Comparison of ENCODE assay signal across 8 cellular contexts in the genomic region with DNA sequence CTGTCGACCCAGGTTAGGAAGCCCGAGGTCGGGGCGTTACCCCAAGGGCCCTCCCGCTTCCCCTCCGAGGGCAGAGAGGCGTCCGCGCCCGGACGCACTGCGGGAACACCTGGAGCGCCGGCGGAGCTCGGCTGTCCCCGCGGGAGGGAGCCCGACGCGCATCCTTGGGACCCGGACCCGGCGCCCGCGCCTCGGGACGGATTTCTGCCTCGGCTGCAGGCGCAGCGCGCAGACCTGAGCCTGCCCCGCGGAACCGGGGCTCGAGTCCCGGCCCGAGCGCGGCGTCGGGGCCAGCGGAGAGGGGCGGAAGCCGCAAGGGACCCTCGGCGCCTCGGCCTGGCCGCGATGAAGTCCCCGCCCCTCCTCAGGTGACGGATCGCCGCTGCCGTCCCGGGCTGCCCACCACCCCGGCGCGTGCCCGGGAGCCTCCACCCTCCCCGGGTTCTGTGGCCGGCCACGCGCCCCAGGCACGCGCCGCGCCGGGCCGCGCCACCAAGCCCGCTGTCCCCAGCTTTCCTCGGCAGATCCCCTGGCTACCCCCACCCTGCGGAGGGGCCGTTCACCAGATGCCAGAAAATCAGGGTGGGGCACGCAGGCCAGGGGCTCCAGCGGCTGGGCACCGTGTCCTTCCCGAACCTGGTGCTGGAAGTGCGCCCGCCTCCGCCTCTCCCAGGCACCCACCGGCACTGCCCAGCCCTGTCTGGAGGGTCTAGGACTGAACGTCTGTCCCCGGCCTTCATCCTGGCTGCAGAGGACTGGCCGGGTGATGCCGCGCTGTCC. TPM values are rescaled to one million over a fixed set of nuclear protein-coding genes. Genes with fewer than 3 reads are reported as not detected.
DNase-seq lines count a peak whose midpoint lies in the region; ATAC-seq and TF ChIP-seq lines count a peak whose summit lies in the region.

No MANE protein-coding gene starts in this region.

- no peak overlapping the region for H2AK5ac ChIP-seq in trophoblast cell (ENCODE audit: low read length)

- no peaks in the 10 kb centered on the region for H4K20me1 ChIP-seq in PC-3 (ENCODE audit: low read length)

- H2BK12ac ChIP-seq in trophoblast cell (ENCODE audit: low read length), result no peak overlapping the region

- H4K12ac ChIP-seq in trophoblast cell (ENCODE audit: low read depth, low read length), result no peak overlapping the region

- no peaks in the 10 kb centered on the region for H3K79me1 ChIP-seq in trophoblast cell (ENCODE audit: low read length)

- peaks cover 20% of the 10 kb centered on the region for H3K27me3 Mint-ChIP-seq in endodermal cell (ENCODE audit: insufficient read depth)

- H2BK120ac ChIP-seq in trophoblast cell (ENCODE audit: insufficient read depth, low read length, poor library complexity), result no peak overlapping the region

- H3K4me3 ChIP-seq in PC-3 (ENCODE audit: low read length) (0 out of 2 replicates have a peak overlapping the region, but pooled peaks have one; percentile 31), endodermal cell (ENCODE audit: low read length) (peak overlapping the region; percentile 85), trophoblast cell (ENCODE audit: low read depth, low read length) (peak overlapping the region; percentile 66)

- peak overlapping the region; percentile 84 for H3K4me3 Mint-ChIP-seq in endodermal cell

- no peak overlapping the region for H4K91ac ChIP-seq in trophoblast cell (ENCODE audit: low read depth, low read length)

- ATAC-seq in PC-3, result peak; percentile 34
- ATAC-seq in GM19328 (IDR thresholded peaks at IDR 0.05; ENCODE audit: unreplicated experiment), result no peak
- ATAC-seq in HG03039 (IDR thresholded peaks at IDR 0.05; ENCODE audit: unreplicated experiment), result no peak

- H3K4me1 Mint-ChIP-seq in endodermal cell, result peaks cover 21% of the 10 kb centered on the region

- H3K27ac ChIP-seq in PC-3 (ENCODE audit: low read length) (no peak overlapping the region), endodermal cell (ENCODE audit: low read depth, low read length) (no peak overlapping the region), trophoblast cell (ENCODE audit: low read depth, low read length) (no peak overlapping the region)

- H3K14ac ChIP-seq in trophoblast cell (ENCODE audit: low read length), result no peak overlapping the region

- no peak overlapping the region for H4K8ac ChIP-seq in trophoblast cell (ENCODE audit: low read depth, low read length)

- CTCF ChIA-PET in PC-3 (lab: Charles Lee), result no interaction called here

- H3K36me3 ChIP-seq in PC-3 (ENCODE audit: low read depth, low read length), result no peaks in the 10 kb centered on the region
- H3K36me3 ChIP-seq in endodermal cell (ENCODE audit: control insufficient read depth, insufficient read depth, low read length), result no peaks in the 10 kb centered on the region
- no peaks in the 10 kb centered on the region for H3K36me3 ChIP-seq in trophoblast cell (ENCODE audit: control insufficient read depth in 1 of 2, insufficient read depth in 2 of 2, low read length in 2 of 2)

- WGBS in endodermal cell (ENCODE audit: insufficient coverage in 1 of 2, insufficient read length in 1 of 2), 2 experiments, result 0% methylated on average over 37 to 88 of the region's 88 CpGs
- WGBS in trophoblast cell (ENCODE audit: extremely low coverage, insufficient coverage, insufficient read length), result no CpG with 5 or more reads among the region's 88 CpGs

- H2BK5ac ChIP-seq in trophoblast cell (ENCODE audit: low read depth, low read length, poor library complexity), result no peak overlapping the region

- peaks cover 4% of the 10 kb centered on the region; the same call in 1 of the 2 replicates for H3K4me1 ChIP-seq in PC-3 (ENCODE audit: insufficient read depth, low read length)
- no peaks in the 10 kb centered on the region for H3K4me1 ChIP-seq in endodermal cell (ENCODE audit: control insufficient read depth, insufficient read depth, low read length)
- peaks cover 5 to 15% of the 10 kb centered on the region in 2 experiments for H3K4me1 ChIP-seq in trophoblast cell (ENCODE audit: control insufficient read depth in 1 of 2, insufficient read depth in 2 of 2, low read length in 2 of 2)

- H3K9ac ChIP-seq in PC-3 (ENCODE audit: low read length), result no peak overlapping the region
- H3K9ac ChIP-seq in endodermal cell (ENCODE audit: extremely low read depth, low read length, poor library complexity, severe bottlenecking), result no peak overlapping the region
- no peak overlapping the region for H3K9ac ChIP-seq in trophoblast cell (ENCODE audit: low read length)

- H2AFZ ChIP-seq in PC-3 (ENCODE audit: low read length) (peak overlapping the region; percentile 48; the same call in 1 of the 2 replicates), trophoblast cell (ENCODE audit: insufficient read depth, low read length, poor library complexity) (no peak overlapping the region)

- no peaks in the 10 kb centered on the region for H3K79me2 ChIP-seq in PC-3 (ENCODE audit: low read length)
- H3K79me2 ChIP-seq in trophoblast cell (ENCODE audit: control insufficient read depth, insufficient read depth, low read length, poor library complexity), result no peaks in the 10 kb centered on the region

- no TSS peak for BruUV-seq in PC-3 (replicated peaks; lab: Mats Ljungman, UMichigan)

- H3K4ac ChIP-seq in trophoblast cell (ENCODE audit: low read depth, low read length), result no peak overlapping the region

- H3K18ac ChIP-seq in trophoblast cell (ENCODE audit: low read length), result no peak overlapping the region

- H3F3A ChIP-seq in PC-3 (ENCODE audit: low read length, unreplicated experiment), result no peaks in the 10 kb centered on the region

- peaks cover 86% of the 10 kb centered on the region for H3K27me3 ChIP-seq in PC-3 (ENCODE audit: low read length)
- H3K27me3 ChIP-seq in endodermal cell (ENCODE audit: control insufficient read depth, insufficient read depth, low read length, poor library complexity, severe bottlenecking), result peaks cover 62% of the 10 kb centered on the region
- peaks cover 36% of the 10 kb centered on the region for H3K27me3 ChIP-seq in trophoblast cell (ENCODE audit: insufficient read depth, low read length)

- H3K9me3 ChIP-seq in PC-3 (ENCODE audit: low read length) (no peaks in the 10 kb centered on the region), endodermal cell (ENCODE audit: control insufficient read depth, low read length) (peaks cover 6% of the 10 kb centered on the region), trophoblast cell (ENCODE audit: insufficient read depth, low read depth, low read length) (peaks cover 9% of the 10 kb centered on the region)

- H3K27ac Mint-ChIP-seq in endodermal cell, result no peak overlapping the region

- H3K9me2 ChIP-seq in PC-3 (replicated peaks; ENCODE audit: low read length), result no peaks in the 10 kb centered on the region

- H3K36me3 Mint-ChIP-seq in endodermal cell (ENCODE audit: low read depth), result no peaks in the 10 kb centered on the region

- H3K9me3 Mint-ChIP-seq in endodermal cell, result no peaks in the 10 kb centered on the region

- intact Hi-C loops in PC-3 (cut with micrococcal nuclease), result no loop called here

- no peak overlapping the region for H3K4me2 ChIP-seq in PC-3 (ENCODE audit: low read length)
- peak overlapping the region; percentile 74 for H3K4me2 ChIP-seq in trophoblast cell (ENCODE audit: low read length)

- no peak overlapping the region for H3K23ac ChIP-seq in trophoblast cell (ENCODE audit: low read length)

- peak; percentile 67 for DNase-seq in activated effector memory CD4-positive, alpha-beta T cell treated with anti-CD3 and anti-CD28 coated beads, Interleukin-2, amount 50 U/mL, for 16 hours
- no peak for DNase-seq in activated effector memory CD4-positive, alpha-beta T cell treated with Interleukin-2 at 50 U/mL for 16 hours
- DNase-seq in PC-3 (no peak), endodermal cell (peak; percentile 84), trophoblast cell (peak in 1 of 2 donors; percentile 26), T1000 (lab: John Stamatoyannopoulos, UW) (no peak)

- POLR2A ChIA-PET in PC-3 (lab: Charles Lee; ENCODE audit: unreplicated experiment), result no interaction called here

- TF ChIP-seq CTCF in PC-3 (conservative IDR thresholded peaks at IDR 0.05; ENCODE audit: low read depth, low read length) (no peak), endodermal cell (conservative IDR thresholded peaks at IDR 0.05) (peak; percentile 4)

RNA-seq across cellular contexts. Expression of a gene that starts 0.4 kb away (rescaled TPM):
- total RNA-seq in PC-3 (2014; rRNA removed) (not detected in 2 replicates), endodermal cell (1 to 10 TPM; 2.3 to 7.1 TPM)
- polyA plus RNA-seq in endodermal cell (2013, experiment 1 of 2), result 0.43 TPM
- 0.37 TPM for polyA plus RNA-seq in endodermal cell (2013, experiment 2 of 2)
- not detected in 2 replicates for polyA plus RNA-seq in trophoblast cell (2013)

RNA-seq across cellular contexts. Expression of a gene that starts 23.2 kb away (rescaled TPM):
- total RNA-seq in PC-3 (2014; rRNA removed), result 17.6 and 22.6 TPM in 2 replicates
- total RNA-seq in endodermal cell, result 10 to 100 TPM; 35.3 to 37.2 TPM
- polyA plus RNA-seq in endodermal cell (2013, experiment 1 of 2), result 28.5 TPM
- polyA plus RNA-seq in endodermal cell (2013, experiment 2 of 2), result 26.4 TPM
- 9.7 and 9.9 TPM in 2 replicates for polyA plus RNA-seq in trophoblast cell (2013)

RNA-seq across cellular contexts. Expression of a gene that starts 23.4 kb away (rescaled TPM):
- total RNA-seq in PC-3 (2014; rRNA removed), result 56.2 and 56.6 TPM in 2 replicates
- total RNA-seq in endodermal cell, result 10 to 100 TPM; 61.3 to 81.6 TPM
- polyA plus RNA-seq in endodermal cell (2013, experiment 1 of 2), result 92.2 TPM
- 77.7 TPM for polyA plus RNA-seq in endodermal cell (2013, experiment 2 of 2)
- 27.6 and 30.3 TPM in 2 replicates for polyA plus RNA-seq in trophoblast cell (2013)

RNA-seq across cellular contexts. Expression of a gene that starts 52.1 kb away (rescaled TPM):
- total RNA-seq in PC-3 (2014; rRNA removed) (49.2 and 53.9 TPM in 2 replicates), endodermal cell (10 to 100 TPM; 32.5 to 33.6 TPM)
- polyA plus RNA-seq in endodermal cell (2013, experiment 1 of 2), result 33.1 TPM
- polyA plus RNA-seq in endodermal cell (2013, experiment 2 of 2), result 33.1 TPM
- polyA plus RNA-seq in trophoblast cell (2013), result 21.9 and 22.7 TPM in 2 replicates

RNA-seq across cellular contexts. Expression of a gene that starts 52.8 kb away (rescaled TPM):
- total RNA-seq in PC-3 (2014; rRNA removed) (74.5 and 85.0 TPM in 2 replicates), endodermal cell (10 to 100 TPM; 42.6 to 45.5 TPM)
- 36.3 TPM for polyA plus RNA-seq in endodermal cell (2013, experiment 1 of 2)
- polyA plus RNA-seq in endodermal cell (2013, experiment 2 of 2), result 34.4 TPM
- polyA plus RNA-seq in trophoblast cell (2013), result 12.2 and 12.7 TPM in 2 replicates

Comparison
In these comparisons a context has a peak if more than half of its experiments do, and no peak if none do; other contexts are left out.
1. DNase-seq: peak in activated effector memory CD4-positive, alpha-beta T cell treated with anti-CD3 and anti-CD28 coated beads, Interleukin-2, amount 50 U/mL, for 16 hours (single experiment) and endodermal cell (single experiment); none in activated effector memory CD4-positive, alpha-beta T cell treated with Interleukin-2 at 50 U/mL for 16 hours (single experiment), PC-3 (single experiment) and T1000 (single experiment).
2. H3K4me3 ChIP-seq: peak in every context shown above with its lines; median percentile 85 in endodermal cell; 66 in trophoblast cell; 31 in PC-3.